1 cellular context compared by ENCODE assay signal in genomic region chr9:38380872-38381534, GRCh38.
TF ChIP-seq lines count a peak whose summit lies in the region.

No MANE protein-coding gene starts in this region.

TF ChIP-seq in K562, 482 proteins besides CTCF, POLR2A, EP300 and RAD21 (continued from another document and continues in another):
- TF ChIP-seq CLOCK (CRISPR knock-in tag; IDR thresholded peaks at IDR 0.05; ENCODE audit: borderline replicate concordance) (no peak), DPF2 (IDR thresholded peaks at IDR 0.05) (peak; percentile 59; the same call in 1 of the 2 replicates), LEF1 (IDR thresholded peaks at IDR 0.05) (peak; percentile 69; the same call in 1 of the 2 replicates), PATZ1 (CRISPR knock-in tag; IDR thresholded peaks at IDR 0.05; ENCODE audit: borderline replicate concordance) (peak; percentile 15; the same call in 1 of the 2 replicates), FOSL1 (tag; conservative IDR thresholded peaks at IDR 0.05) (0 out of 2 replicates have a peak, but pooled peaks have one; percentile 29), SMARCE1 (IDR thresholded peaks at IDR 0.05) (peak; percentile 60; the same call in 1 of the 2 replicates), ZNF175 (CRISPR knock-in tag; IDR thresholded peaks at IDR 0.05; ENCODE audit: low read depth) (0 out of 2 replicates have a peak, but pooled peaks have one; percentile 7), MAFK (IDR thresholded peaks at IDR 0.05; ENCODE audit: low read length) (peak; percentile 84), SMARCA4 (IDR thresholded peaks at IDR 0.05) (peak; percentile 71), CCAR2 (IDR thresholded peaks at IDR 0.05; ENCODE audit: low read depth, low read length) (no peak), ZSCAN29 (IDR thresholded peaks at IDR 0.05) (no peak), FOXA3 (CRISPR knock-in tag; conservative IDR thresholded peaks at IDR 0.05 in 1 of 2, IDR thresholded peaks at IDR 0.05 in 1 of 2) (0 out of 4 replicates have a peak, but pooled peaks of 1 of the 2 experiments have one; percentile 18), HMGN3 (IDR thresholded peaks at IDR 0.05; ENCODE audit: borderline replicate concordance, extremely low read depth, insufficient read length, low read depth, low read length) (no peak), CTBP1 (IDR thresholded peaks at IDR 0.05; ENCODE audit: borderline replicate concordance) (peak; percentile 78), ZNF197 (CRISPR knock-in tag; IDR thresholded peaks at IDR 0.05; ENCODE audit: low read depth) (peak; percentile 9; the same call in 1 of the 2 replicates), MTA1 (IDR thresholded peaks at IDR 0.05; ENCODE audit: borderline replicate concordance) (peak; percentile 49; the same call in 1 of the 2 replicates), SAFB2 (IDR thresholded peaks at IDR 0.05; ENCODE audit: borderline replicate concordance, low read depth, low read length, severe bottlenecking) (no peak), TBP (optimal IDR thresholded peaks at IDR 0.05; ENCODE audit: low read depth, low read length) (no peak), FOXA1 (IDR thresholded peaks at IDR 0.05; ENCODE audit: borderline replicate concordance) (no peak), PRMT5 (CRISPR knock-in tag; IDR thresholded peaks at IDR 0.05) (no peak), CBX1 (IDR thresholded peaks at IDR 0.05; ENCODE audit: low read depth) (no peak), PML (IDR thresholded peaks at IDR 0.05; ENCODE audit: low read length) (no peak), ZNF589 (CRISPR knock-in tag; IDR thresholded peaks at IDR 0.05; ENCODE audit: low read depth) (0 out of 2 replicates have a peak, but pooled peaks have one; percentile 17), LARP7 (IDR thresholded peaks at IDR 0.05) (no peak), MIER1 (IDR thresholded peaks at IDR 0.05; ENCODE audit: low read depth) (no peak), ZNF592 (IDR thresholded peaks at IDR 0.05) (peak; percentile 80), PHTF2 (CRISPR knock-in tag; IDR thresholded peaks at IDR 0.05) (no peak), ATF4 (CRISPR knock-in tag; IDR thresholded peaks at IDR 0.05) (no peak), NR2C2 (CRISPR knock-in tag; IDR thresholded peaks at IDR 0.05) (no peak), NR2C2 (tag; IDR thresholded peaks at IDR 0.05) (no peak), CREB3 (tag; conservative IDR thresholded peaks at IDR 0.05; ENCODE audit: low read depth) (peak; percentile 51; the same call in 1 of the 2 replicates), ZC3H4 (CRISPR knock-in tag; IDR thresholded peaks at IDR 0.05; ENCODE audit: borderline replicate concordance) (no peak), MEF2D (tag; conservative IDR thresholded peaks at IDR 0.05; ENCODE audit: low read depth) (peak; percentile 50; the same call in 1 of the 2 replicates), SOX6 (IDR thresholded peaks at IDR 0.05) (peak; percentile 84), CCNT2 (IDR thresholded peaks at IDR 0.05; ENCODE audit: borderline replicate concordance, extremely low read depth, insufficient read length, low read depth, low read length) (peak; percentile 18), NR4A1 (CRISPR knock-in tag; IDR thresholded peaks at IDR 0.05) (no peak), NR4A1 (tag; IDR thresholded peaks at IDR 0.05) (0 out of 2 replicates have a peak, but pooled peaks have one; percentile 56), CEBPG (CRISPR knock-in tag; IDR thresholded peaks at IDR 0.05) (no peak), CEBPG (tag; conservative IDR thresholded peaks at IDR 0.05 in 1 of 2, IDR thresholded peaks at IDR 0.05 in 1 of 2) (0 out of 4 replicates have a peak, but pooled peaks of 1 of the 2 experiments have one; percentile 8), MLLT1 (IDR thresholded peaks at IDR 0.05) (no peak), RCOR1 (IDR thresholded peaks at IDR 0.05; ENCODE audit: borderline replicate concordance in 1 of 2, low read depth in 2 of 2, low read length in 2 of 2) (peak in 1 of 2 experiments; percentile 62; a peak in 2 of 4 replicates), ZNF174 (CRISPR knock-in tag; IDR thresholded peaks at IDR 0.05) (no peak), RFX7 (CRISPR knock-in tag; IDR thresholded peaks at IDR 0.05) (no peak), NBN (IDR thresholded peaks at IDR 0.05; ENCODE audit: low read depth) (peak; percentile 52; the same call in 1 of the 2 replicates)
